ENCODE assay signal across 8 cellular contexts in genomic region chr14:77140937-77141591, GRCh38. TPM values are rescaled to one million over a fixed set of nuclear protein-coding genes. Genes with fewer than 3 reads are reported as not detected.
DNase-seq lines count a peak whose midpoint lies in the region; ATAC-seq and TF ChIP-seq lines count a peak whose summit lies in the region.

No MANE protein-coding gene starts in this region.

- DNase-seq in AG08395 (ENCODE audit: low spot score) (peak; percentile 32), HAP-1 (ENCODE audit: low spot score in 2 of 2) (peak; percentile 53 to 66), right atrium auricular region (ENCODE audit: low spot score) (no peak)
- no peak for DNase-seq in activated CD4-positive, alpha-beta memory T cell treated with anti-CD3 and anti-CD28 coated beads for 36 hours

- H3K4me2 ChIP-seq in skeletal muscle satellite cell (ENCODE audit: low read length): peak overlapping the region; percentile 89

- no peak overlapping the region for H3K9ac ChIP-seq in skeletal muscle satellite cell (ENCODE audit: low read depth, low read length)

- no peaks in the 10 kb centered on the region for H3K36me3 Mint-ChIP-seq in activated CD4-positive, alpha-beta memory T cell treated with anti-CD3 and anti-CD28 coated beads for 36 hours

- H3K4me1 Mint-ChIP-seq in activated CD4-positive, alpha-beta memory T cell treated with anti-CD3 and anti-CD28 coated beads for 36 hours (ENCODE audit: low read depth): peaks cover 23% of the 10 kb centered on the region

- no peaks in the 10 kb centered on the region for H3K36me3 ChIP-seq in HAP-1 (replicated peaks)
- no peaks in the 10 kb centered on the region for H3K36me3 ChIP-seq in right atrium auricular region
- no peaks in the 10 kb centered on the region for H3K36me3 ChIP-seq in skeletal muscle satellite cell (ENCODE audit: insufficient read depth, low read length)

- peaks cover 68% of the 10 kb centered on the region for H3K27me3 Mint-ChIP-seq in activated CD4-positive, alpha-beta memory T cell treated with anti-CD3 and anti-CD28 coated beads for 36 hours

- in situ Hi-C loops in HAP-1 (cut with MboI; ENCODE audit: low sequenced_read_pairs): loop anchor here (10.0 kb wide), 1 partner anchor 174 kb away; no protein-coding TSS in a partner anchor

- H3K9me3 ChIP-seq in HAP-1 (no peaks in the 10 kb centered on the region), right atrium auricular region (no peaks in the 10 kb centered on the region), skeletal muscle satellite cell (replicated peaks; ENCODE audit: low read length) (no peaks in the 10 kb centered on the region)

- H3K27ac ChIP-seq in VCaP (no peak overlapping the region), right atrium auricular region (no peak overlapping the region)

- intact Hi-C loops in activated CD4-positive, alpha-beta memory T cell treated with anti-CD3 and anti-CD28 coated beads for 36 hours (cut with micrococcal nuclease): no loop called here

- TF ChIP-seq CTCF in VCaP (conservative IDR thresholded peaks at IDR 0.05) (peak; percentile 70), right atrium auricular region (IDR thresholded peaks at IDR 0.05) (peak in 1 of 2 donors; percentile 47)

- no peak overlapping the region for H3K27ac Mint-ChIP-seq in activated CD4-positive, alpha-beta memory T cell treated with anti-CD3 and anti-CD28 coated beads for 36 hours

- H3K4me3 Mint-ChIP-seq in activated CD4-positive, alpha-beta memory T cell treated with anti-CD3 and anti-CD28 coated beads for 36 hours: no peak overlapping the region

- H3K27me3 ChIP-seq in HAP-1 (ENCODE audit: low read depth) (peaks cover 43% of the 10 kb centered on the region), right atrium auricular region (peaks cover 9 to 30% of the 10 kb centered on the region in 2 donors), skeletal muscle satellite cell (ENCODE audit: control insufficient read depth, insufficient read depth, low read length) (peaks cover 91% of the 10 kb centered on the region)

- no peaks in the 10 kb centered on the region for H3K9me3 Mint-ChIP-seq in activated CD4-positive, alpha-beta memory T cell treated with anti-CD3 and anti-CD28 coated beads for 36 hours

- H3K4me3 ChIP-seq in HAP-1 (peak overlapping the region; percentile 28), right atrium auricular region (peak overlapping the region; percentile 8 to 51), skeletal muscle satellite cell (ENCODE audit: low read length) (peak overlapping the region; percentile 60)

- peaks cover 15% of the 10 kb centered on the region for H3K4me1 ChIP-seq in HAP-1
- H3K4me1 ChIP-seq in right atrium auricular region: peaks cover 0 to 28% of the 10 kb centered on the region in 2 donors
- H3K4me1 ChIP-seq in skeletal muscle satellite cell (ENCODE audit: control insufficient read depth, insufficient read depth, low read length): peaks cover 7% of the 10 kb centered on the region

- POLR2A ChIA-PET in activated CD4-positive, alpha-beta memory T cell treated with anti-CD3 and anti-CD28 coated beads for 36 hours (lab: Charles Lee): no interaction called here

- CTCF ChIA-PET in activated CD4-positive, alpha-beta memory T cell treated with anti-CD3 and anti-CD28 coated beads for 36 hours (lab: Charles Lee): interaction anchor here (1.2 to 4.9 kb wide), 5 partner anchors 12 to 174 kb away, joined by 3 to 29 read pairs (median 9); no protein-coding TSS in a partner anchor

- no peak for ATAC-seq in GM18858 (IDR thresholded peaks at IDR 0.05; ENCODE audit: unreplicated experiment)
- ATAC-seq in HG03378 (IDR thresholded peaks at IDR 0.05; ENCODE audit: unreplicated experiment): no peak

RNA-seq across cellular contexts. Expression of gene ZDHHC22, which starts 0.5 kb away (rescaled TPM):
- not detected for total RNA-seq in right atrium auricular region
- total RNA-seq in skeletal muscle satellite cell (2012; rRNA removed): not detected in 2 replicates
- not detected for total RNA-seq in activated CD4-positive, alpha-beta memory T cell treated with anti-CD3 and anti-CD28 coated beads for 36 hours

RNA-seq across cellular contexts. Expression of gene TMEM63C, which starts 40.5 kb away (rescaled TPM):
- under 1 TPM in 1 of 2 donors, not detected in 1; 0.04 TPM for total RNA-seq in right atrium auricular region
- not detected in 2 replicates for total RNA-seq in skeletal muscle satellite cell (2012; rRNA removed)
- 1 to 10 TPM in 1 of 2 experiments, under 1 TPM in 1; 0.80 to 1.7 TPM for total RNA-seq in activated CD4-positive, alpha-beta memory T cell treated with anti-CD3 and anti-CD28 coated beads for 36 hours

RNA-seq across cellular contexts. Expression of gene CIPC, which starts 43.0 kb away (rescaled TPM):
- 10 to 100 TPM; 64.7 to 87.8 TPM for total RNA-seq in right atrium auricular region
- total RNA-seq in skeletal muscle satellite cell (2012; rRNA removed): 9.9 and 10.5 TPM in 2 replicates
- 1 to 10 TPM; 7.3 to 7.5 TPM for total RNA-seq in activated CD4-positive, alpha-beta memory T cell treated with anti-CD3 and anti-CD28 coated beads for 36 hours

Comparison
In these comparisons a context has a peak if more than half of its experiments do, and no peak if none do; other contexts are left out.
1. DNase-seq: peak in AG08395 (single experiment) and HAP-1 (2 of 2); none in right atrium auricular region (single experiment) and activated CD4-positive, alpha-beta memory T cell treated with anti-CD3 and anti-CD28 coated beads for 36 hours (single experiment).
2. RNA of gene CIPC, which starts 43.0 kb away (total RNA-seq): 64.7 to 87.8 TPM in right atrium auricular region; 7.3 to 7.5 TPM in activated CD4-positive, alpha-beta memory T cell treated with anti-CD3 and anti-CD28 coated beads for 36 hours; every median in the first group is over 4 times any median in the second.
3. Peak in every context shown above with its lines, with median percentiles within 50 percentile points of each other: H3K4me3 ChIP-seq.